ENCODE assay signal across 16 cellular contexts in genomic region chr3:100060685-100061484, GRCh38. TPM values are rescaled to one million over a fixed set of nuclear protein-coding genes. Genes with fewer than 3 reads are reported as not detected.
A peak's percentile ranks its signal among the peaks of the same experiment; 100 is the strongest.
DNase-seq lines count a peak whose midpoint lies in the region; ATAC-seq, FAIRE-seq and TF ChIP-seq lines count a peak whose summit lies in the region.
"Had no signal": no experiment of that assay in that cellular context is flagged by ENCODE, and none has a peak within 500 bp of the region (broad histone marks: within the 10 kb centered on the region; RNA-seq: fewer than 3 reads in every experiment).

No MANE protein-coding gene starts in this region.

- POLR2A ChIA-PET in Caco-2 (lab: Charles Lee) = no interaction called here
- POLR2A ChIA-PET in K562 (lab: Yijun Ruan, JAX) = interaction anchor here (0.6 kb wide), 1 partner anchor 204 kb away, joined by 3 read pairs; no protein-coding TSS in a partner anchor

- TF ChIP-seq EP300 in K562 (IDR thresholded peaks at IDR 0.05; ENCODE audit: low read length) = peak; percentile 72

- H2AFZ ChIP-seq in Loucy (ENCODE audit: low read length) = no peak overlapping the region
- no peak overlapping the region for H2AFZ ChIP-seq in K562 (ENCODE audit: low read depth, low read length)

- H3K79me2 ChIP-seq in Loucy (ENCODE audit: insufficient read depth, low read length) (no peaks in the 10 kb centered on the region), K562 (ENCODE audit: control insufficient read depth, insufficient read depth, low read length) (no peaks in the 10 kb centered on the region)

- H3K36me3 Mint-ChIP-seq in Caco-2 (ENCODE audit: insufficient read depth, unreplicated experiment) (no peaks in the 10 kb centered on the region), endodermal cell (ENCODE audit: low read depth) (peaks cover under 1% of the 10 kb centered on the region)
- H3K36me3 Mint-ChIP-seq: CD4-positive, CD25-positive, alpha-beta regulatory T cell had no signal

- FAIRE-seq in K562 (lab: Jason Lieb, UNC) (peak; percentile 85), D721Med (lab: Jason Lieb, UNC) (no peak)

- CTCF ChIA-PET in Caco-2 (lab: Charles Lee) = no interaction called here
- CTCF ChIA-PET in K562 (lab: Yijun Ruan, JAX; ENCODE audit: low intra/inter-chr PET ratio) = no interaction called here

- H4K20me1 ChIP-seq in Loucy (ENCODE audit: insufficient read depth, low read length, poor library complexity, severe bottlenecking) = peaks cover 3% of the 10 kb centered on the region
- no peaks in the 10 kb centered on the region for H4K20me1 ChIP-seq in K562 (replicated peaks; ENCODE audit: control insufficient read depth, insufficient read depth, low read length)

- intact Hi-C loops in Caco-2 (cut with micrococcal nuclease; ENCODE audit: unreplicated experiment) = no loop called here
- intact Hi-C loops in K562 (cut with micrococcal nuclease) = loop anchor here (10.0 kb wide), 1 partner anchor 56 kb away; no protein-coding TSS in a partner anchor
- intact Hi-C loops in adrenal gland (cut with DNase I) = loop anchor here (10.0 kb wide), 1 partner anchor 216 kb away; no protein-coding TSS in a partner anchor

- BruUV-seq in Caco-2 (replicated peaks; lab: Mats Ljungman, UMichigan) (no TSS peak), K562 (replicated peaks; lab: Mats Ljungman, UMichigan) (no TSS peak)

- no peak for TF ChIP-seq POLR2A in K562 (conservative IDR thresholded peaks at IDR 0.05)
- TF ChIP-seq POLR2A in adrenal gland (IDR thresholded peaks at IDR 0.05) = no peak

- H3K9ac ChIP-seq in Loucy (ENCODE audit: low read depth, low read length, poor library complexity, severe bottlenecking) (no peak overlapping the region), K562 (ENCODE audit: insufficient read depth in 1 of 2, low read depth in 2 of 2, low read length in 2 of 2) (no peak overlapping the region), endodermal cell (ENCODE audit: extremely low read depth, low read length, poor library complexity, severe bottlenecking) (no peak overlapping the region)

- H3K9me3 ChIP-seq in Caco-2 (no peaks in the 10 kb centered on the region), Loucy (ENCODE audit: insufficient read depth, low read depth, low read length) (no peaks in the 10 kb centered on the region), K562 (replicated peaks; ENCODE audit: control insufficient read depth, insufficient read depth, low read depth, low read length) (no peaks in the 10 kb centered on the region), endodermal cell (ENCODE audit: control insufficient read depth, low read length) (peaks cover 3% of the 10 kb centered on the region), adrenal gland (replicated peaks in 1 of 3) (no peaks in the 10 kb centered on the region)
- H3K9me3 ChIP-seq: suprapubic skin had no signal

- H3K27ac ChIP-seq in K562 (ENCODE audit: extremely low read depth, low read depth, low read length) (peak overlapping the region; percentile 21; the same call in 1 of the 3 replicates), endodermal cell (ENCODE audit: low read depth, low read length) (no peak overlapping the region), adrenal gland (no peak overlapping the region)
- H3K27ac ChIP-seq: HL-60, SJCRH30, suprapubic skin had no signal

- H3K9me2 ChIP-seq in Loucy (replicated peaks; ENCODE audit: low read depth, low read length) = no peaks in the 10 kb centered on the region

- TF ChIP-seq CTCF in Caco-2 (IDR thresholded peaks at IDR 0.05; ENCODE audit: insufficient read depth in 1 of 2, low read depth in 1 of 2, low read length in 1 of 2, severe bottlenecking in 1 of 2, unreplicated experiment in 1 of 2) = no peak
- TF ChIP-seq CTCF in Loucy (conservative IDR thresholded peaks at IDR 0.05; ENCODE audit: low read length) = no peak
- TF ChIP-seq CTCF in K562 (IDR thresholded peaks at IDR 0.05 in 2 of 3, conservative IDR thresholded peaks at IDR 0.05 in 1 of 3; ENCODE audit: insufficient read depth in 2 of 3, low read depth in 1 of 3, low read length in 3 of 3) = no peak
- TF ChIP-seq CTCF in endodermal cell (conservative IDR thresholded peaks at IDR 0.05) = no peak
- no peak for TF ChIP-seq CTCF in adrenal gland (IDR thresholded peaks at IDR 0.05)
- no peak for TF ChIP-seq CTCF in D721Med (IDR thresholded peaks at IDR 0.05; ENCODE audit: insufficient read depth, missing control alignments)

- WGBS in K562 (ENCODE audit: insufficient coverage, low coverage, missing lambda C conversion rate) = 2% methylated on average over 5 of the region's 7 CpGs
- WGBS in endodermal cell (ENCODE audit: insufficient coverage in 1 of 2, insufficient read length in 1 of 2), 2 experiments = 89 to 95% methylated on average over 5 to 7 of the region's 7 CpGs
- 81 to 92% (median 84%) methylated on average over 7 of the region's 7 CpGs for WGBS in adrenal gland, 4 donors

- peak overlapping the region; percentile 17 for H3K27ac Mint-ChIP-seq in Caco-2 (ENCODE audit: unreplicated experiment)
- H3K27ac Mint-ChIP-seq in endodermal cell = no peak overlapping the region

- H3K27me3 ChIP-seq in Caco-2 (replicated peaks; ENCODE audit: control insufficient read depth, insufficient read depth, low read length) (no peaks in the 10 kb centered on the region), Loucy (ENCODE audit: insufficient read depth, low read length, poor library complexity, severe bottlenecking) (no peaks in the 10 kb centered on the region), K562 (ENCODE audit: control insufficient read depth in 2 of 2, insufficient read depth in 2 of 2, low read length in 2 of 2) (no peaks in the 10 kb centered on the region), endodermal cell (ENCODE audit: control insufficient read depth, insufficient read depth, low read length, poor library complexity, severe bottlenecking) (no peaks in the 10 kb centered on the region), adrenal gland (no peaks in the 10 kb centered on the region)
- H3K27me3 ChIP-seq: SJCRH30, suprapubic skin had no signal

- peaks cover 16% of the 10 kb centered on the region for H3K4me1 ChIP-seq in Caco-2
- H3K4me1 ChIP-seq in Loucy (ENCODE audit: insufficient read depth, low read length, poor library complexity, severe bottlenecking) = peaks cover 16% of the 10 kb centered on the region
- peaks cover 5 to 12% of the 10 kb centered on the region in 2 experiments; a peak in 3 of 5 replicates for H3K4me1 ChIP-seq in K562 (replicated peaks in 1 of 2; ENCODE audit: control insufficient read depth in 2 of 2, insufficient read depth in 2 of 2, low read length in 2 of 2)
- no peaks in the 10 kb centered on the region for H3K4me1 ChIP-seq in endodermal cell (ENCODE audit: control insufficient read depth, insufficient read depth, low read length)
- peaks cover 0 to 15% of the 10 kb centered on the region in 2 donors for H3K4me1 ChIP-seq in adrenal gland (replicated peaks in 1 of 2)
- H3K4me1 ChIP-seq: suprapubic skin had no signal

- peak; percentile 85 for ATAC-seq in GM19372 (IDR thresholded peaks at IDR 0.05; ENCODE audit: low read depth, unreplicated experiment)
- peak; percentile 93 for ATAC-seq in K562
- ATAC-seq: sciatic nerve had no signal

- peak overlapping the region; percentile 65 for H3K4me2 ChIP-seq in Loucy (ENCODE audit: low read depth, low read length, poor library complexity, severe bottlenecking)
- H3K4me2 ChIP-seq in K562 (ENCODE audit: insufficient read depth, low read length) = peak overlapping the region; percentile 30; the same call in 1 of the 2 replicates

- 0 out of 4 replicates have a peak, but pooled peaks of 1 of the 2 experiments have one; percentile 4 for TF ChIP-seq RAD21 in K562 (CRISPR knock-in tag; conservative IDR thresholded peaks at IDR 0.05 in 1 of 2, IDR thresholded peaks at IDR 0.05 in 1 of 2)

- H3K27me3 Mint-ChIP-seq in Caco-2 (ENCODE audit: insufficient read depth, unreplicated experiment) (no peaks in the 10 kb centered on the region), endodermal cell (ENCODE audit: insufficient read depth) (no peaks in the 10 kb centered on the region)
- H3K27me3 Mint-ChIP-seq: CD4-positive, CD25-positive, alpha-beta regulatory T cell had no signal

- H3K36me3 ChIP-seq in Caco-2 (ENCODE audit: control insufficient read depth, insufficient read depth, low read length) (no peaks in the 10 kb centered on the region), Loucy (ENCODE audit: insufficient read depth, low read length) (no peaks in the 10 kb centered on the region), K562 (ENCODE audit: control insufficient read depth, insufficient read depth, low read length) (no peaks in the 10 kb centered on the region; the same call in 2 of the 3 replicates), endodermal cell (ENCODE audit: control insufficient read depth, insufficient read depth, low read length) (no peaks in the 10 kb centered on the region), adrenal gland (replicated peaks in 1 of 2) (no peaks in the 10 kb centered on the region)
- H3K36me3 ChIP-seq: SJCRH30, suprapubic skin had no signal

- in situ Hi-C loops in K562 (cut with MboI) = loop anchor here (25.0 kb wide), 1 partner anchor 224 kb away; no protein-coding TSS in a partner anchor

- H3K9me3 Mint-ChIP-seq in Caco-2 (ENCODE audit: unreplicated experiment) (peaks cover 4% of the 10 kb centered on the region), endodermal cell (peaks cover 3% of the 10 kb centered on the region)

- H3K4me1 Mint-ChIP-seq in Caco-2 (ENCODE audit: low read depth, unreplicated experiment) = peaks cover 26% of the 10 kb centered on the region
- H3K4me1 Mint-ChIP-seq in endodermal cell = no peaks in the 10 kb centered on the region

- H3K4me3 ChIP-seq in Caco-2 (ENCODE audit: low read depth, low read length) (no peak overlapping the region), Loucy (ENCODE audit: low read length, poor library complexity, severe bottlenecking) (peak overlapping the region; percentile 24), K562 (no peak overlapping the region), endodermal cell (ENCODE audit: low read length) (no peak overlapping the region), adrenal gland (no peak overlapping the region)
- H3K4me3 ChIP-seq: SJCRH30, suprapubic skin had no signal

- H3F3A ChIP-seq in Loucy (ENCODE audit: low read depth) = no peaks in the 10 kb centered on the region

- no peaks in the 10 kb centered on the region for H3K9me1 ChIP-seq in K562 (ENCODE audit: control insufficient read depth, insufficient read depth, low read length)

- H3K4me3 Mint-ChIP-seq in Caco-2 (ENCODE audit: unreplicated experiment) (no peak overlapping the region), endodermal cell (no peak overlapping the region)
- H3K4me3 Mint-ChIP-seq: CD4-positive, CD25-positive, alpha-beta regulatory T cell had no signal

- DNase-seq in Caco-2 (no peak), K562 (ENCODE audit: extremely low read depth in 1 of 4, low spot score in 3 of 4) (peak; percentile 18 to 75 (median 52)), activated gamma-delta T cell treated with Interleukin-2 at 50 U/mL for 16 hours (no peak), endodermal cell (no peak), adrenal gland (no peak), D721Med (ENCODE audit: insufficient read length, low spot score) (no peak)
- DNase-seq: activated CD4-positive, CD25-positive, alpha-beta regulatory T cell treated with anti-CD3 and anti-CD28 coated beads, Interleukin-2, amount 50 U/mL, for 72 hours; NCI-H1092 treated with DMSO at 0.1 percent for 48 hours; NCI-H510A; SJCRH30 had no signal

RNA-seq across cellular contexts. Expression of gene FILIP1L, which starts 53.4 kb away (rescaled TPM):
- 15.5 and 22.7 TPM in 2 replicates for total RNA-seq in Caco-2 (2022)
- 1.0 and 4.2 TPM in 2 replicates for total RNA-seq in K562 (2011; cell fraction: chromatin; rRNA removed; ENCODE audit: low replicate concordance)
- 0.92 and 1.0 TPM in 2 replicates for total RNA-seq in K562 (2011; cell fraction: nucleolus; rRNA removed)
- 0.76 and 2.8 TPM in 2 replicates for total RNA-seq in K562 (2011; cell fraction: nucleoplasm; rRNA removed)
- total RNA-seq in K562 (2014; rRNA removed) = 0.73 and 0.94 TPM in 2 replicates
- total RNA-seq in K562 (2014; rRNA removed; fragmentation: Illumina TruSeq; extraction: Trizol) = 1.5 and 2.1 TPM in 2 replicates
- 1.1 and 1.7 TPM in 2 replicates for total RNA-seq in K562 (2015; rRNA removed; fragmentation: Illumina TruSeq; extraction: Trizol)
- total RNA-seq in K562 (2021) = 1.6 TPM in 2 replicates
- polyA plus RNA-seq in K562 (2011; rRNA removed) = 2.1 and 2.7 TPM in 2 replicates
- 0.88 and 2.6 TPM in 2 replicates for polyA plus RNA-seq in K562 (2011; cell fraction: cytosol; rRNA removed)
- 3.6 and 4.1 TPM in 2 replicates for polyA plus RNA-seq in K562 (2011; cell fraction: nucleus; rRNA removed)
- polyA plus RNA-seq in K562 (2012) = 1.5 and 2.8 TPM in 2 replicates
- polyA plus RNA-seq in K562 (2014; fragmentation: Illumina TruSeq; extraction: Trizol) = 1.9 and 2.0 TPM in 2 replicates
- polyA plus RNA-seq in K562 (2014; fragmentation: Nextera tagmentation; extraction: Ambion mirVana) = under 1 TPM; 0.50 to 0.63 TPM
- polyA plus RNA-seq in K562 (2014; rRNA removed) = 0.91 and 1.8 TPM in 2 replicates
- polyA minus RNA-seq in K562 (2011; rRNA and poly(A)+ RNA removed) = 4.2 and 4.9 TPM in 2 replicates
- polyA minus RNA-seq in K562 (2011; cell fraction: cytosol; rRNA and poly(A)+ RNA removed) = 1.1 and 2.4 TPM in 2 replicates
- polyA minus RNA-seq in K562 (2011; cell fraction: nucleus; rRNA and poly(A)+ RNA removed) = 0.94 and 4.8 TPM in 2 replicates
- 1 to 10 TPM in 1 of 2 donors, under 1 TPM in 1; 0.84 to 2.5 TPM for total RNA-seq in endodermal cell
- polyA plus RNA-seq in endodermal cell (2013, experiment 1 of 2) = 5.4 TPM
- polyA plus RNA-seq in endodermal cell (2013, experiment 2 of 2) = 6.3 TPM
- 10 to 100 TPM in 7 of 8 donors, 1 to 10 TPM in 1; 6.8 to 33.2 (median 20.5) TPM for total RNA-seq in adrenal gland
- polyA plus RNA-seq in adrenal gland = 10 to 100 TPM; 13.0 to 21.5 (median 16.3) TPM

Comparison
In these comparisons a context has a peak if more than half of its experiments do, and no peak if none do; other contexts are left out.
1. DNase-seq: peak in K562 (4 of 4); none in Caco-2 (0 of 2), activated gamma-delta T cell treated with Interleukin-2 at 50 U/mL for 16 hours (single experiment), endodermal cell (single experiment), adrenal gland (0 of 7) and D721Med (single experiment).